Comparison of ENCODE assay signal across 8 cellular contexts in genomic region chr9:12774861-12775367, GRCh38. TPM values are rescaled to one million over a fixed set of nuclear protein-coding genes. Genes with fewer than 3 reads are reported as not detected.
A peak's percentile ranks its signal among the peaks of the same experiment; 100 is the strongest.
DNase-seq lines count a peak whose midpoint lies in the region; ATAC-seq and TF ChIP-seq lines count a peak whose summit lies in the region.

LURAP1L (plus strand) TSS chr9:12775020; CDS start chr9:12775716, 696 bp downstream.

- peak within 1 kb of the TSS; percentile 98 for H3K9ac ChIP-seq in adipocyte (ENCODE audit: low read length)

- H3K27me3 Mint-ChIP-seq in osteocyte (ENCODE audit: unreplicated experiment), result no peaks in the 10 kb centered on the region

- H3K27ac ChIP-seq in cardiac muscle cell, result no peak within 1 kb of the TSS

- peak within 1 kb of the TSS; percentile 85 for H3K4me3 Mint-ChIP-seq in osteocyte (ENCODE audit: unreplicated experiment)

- no peak for ATAC-seq in GM18909 (IDR thresholded peaks at IDR 0.05; ENCODE audit: poor library complexity, unreplicated experiment)
- ATAC-seq in GM21825 (IDR thresholded peaks at IDR 0.05; ENCODE audit: unreplicated experiment), result no peak
- ATAC-seq in HG02798 (IDR thresholded peaks at IDR 0.05; ENCODE audit: poor library complexity, unreplicated experiment), result no peak

- DNase-seq in Daoy (ENCODE audit: low read depth) (peak; percentile 70), NCI-H146 (lab: John Stamatoyannopoulos, UW) (peak; percentile 80), adipocyte (ENCODE audit: low read depth) (peak; percentile 89), cardiac muscle cell (ENCODE audit: low read depth in 1 of 2, low spot score in 1 of 2) (peak; percentile 65 to 80), osteocyte (ENCODE audit: extremely low spot score, unreplicated experiment) (no peak)

- peaks cover 46% of the 10 kb centered on the region for H3K4me1 ChIP-seq in adipocyte (ENCODE audit: control insufficient read depth, insufficient read depth, low read length)
- H3K4me1 ChIP-seq in cardiac muscle cell (ENCODE audit: low read depth), result no peaks in the 10 kb centered on the region

- TF ChIP-seq CTCF in cardiac muscle cell (IDR thresholded peaks at IDR 0.05; ENCODE audit: low read depth, low read length) (no peak), osteocyte (IDR thresholded peaks at IDR 0.05) (no peak)

- peak within 1 kb of the TSS; percentile 97 for H3K27ac Mint-ChIP-seq in osteocyte (ENCODE audit: unreplicated experiment)

- no peaks in the 10 kb centered on the region for H3K9me3 ChIP-seq in adipocyte (ENCODE audit: control insufficient read depth, low read length)
- H3K9me3 ChIP-seq in cardiac muscle cell (ENCODE audit: low read depth), result no peaks in the 10 kb centered on the region

- H3K4me3 ChIP-seq in adipocyte (ENCODE audit: low read length) (peak within 1 kb of the TSS; percentile 93), cardiac muscle cell (peak within 1 kb of the TSS; percentile 55)

- H3K36me3 ChIP-seq in adipocyte (ENCODE audit: control insufficient read depth, insufficient read depth, low read length, severe bottlenecking), result no peaks in the 10 kb centered on the region
- no peaks in the 10 kb centered on the region for H3K36me3 ChIP-seq in cardiac muscle cell

- no peaks in the 10 kb centered on the region for H3K9me3 Mint-ChIP-seq in osteocyte (ENCODE audit: unreplicated experiment)

- H3K4me1 Mint-ChIP-seq in osteocyte (ENCODE audit: unreplicated experiment), result peaks cover 47% of the 10 kb centered on the region

- no peaks in the 10 kb centered on the region for H3K27me3 ChIP-seq in adipocyte (replicated peaks; ENCODE audit: control insufficient read depth, insufficient read depth, low read length)
- peaks cover 32% of the 10 kb centered on the region for H3K27me3 ChIP-seq in cardiac muscle cell

- peaks cover 20% of the 10 kb centered on the region for H3K36me3 Mint-ChIP-seq in osteocyte (ENCODE audit: unreplicated experiment)

RNA-seq across cellular contexts. Expression of gene LURAP1L, which starts in this region (rescaled TPM):
- 2.0 and 2.4 TPM in 2 replicates for total RNA-seq in Daoy (2014; rRNA removed; shearing (Covaris generic))
- total RNA-seq in cardiac muscle cell (0.67 and 0.86 TPM in 2 replicates), osteocyte (46.3 and 49.8 TPM in 2 replicates)
- 0.61 and 1.5 TPM in 2 replicates for polyA plus RNA-seq in cardiac muscle cell

Comparison
In these comparisons a context has a peak if more than half of its experiments do, and no peak if none do; other contexts are left out.
1. RNA of gene LURAP1L (total RNA-seq): 46.3 to 49.8 TPM in osteocyte; 2.0 to 2.4 TPM in Daoy and 0.67 to 0.86 TPM in cardiac muscle cell; every median in the first group is over 10 times any median in the second.